17 cellular contexts compared by ENCODE assay signal in genomic region chr2:24253303-24253919, GRCh38.
DNase-seq lines count a peak whose midpoint lies in the region; ATAC-seq and TF ChIP-seq lines count a peak whose summit lies in the region.
"Had no signal": no experiment of that assay in that cellular context is flagged by ENCODE, and none has a peak within 500 bp of the region (broad histone marks: within the 10 kb centered on the region; RNA-seq: fewer than 3 reads in every experiment).

No MANE protein-coding gene starts in this region.

- H3K9me3 ChIP-seq in breast epithelium (no peaks in the 10 kb centered on the region), suprapubic skin (no peaks in the 10 kb centered on the region)
- H3K9me3 ChIP-seq: adrenal gland, Peyer's patch, testis had no signal

- H3K4me3 ChIP-seq in breast epithelium (no peak overlapping the region), foreskin fibroblast (ENCODE audit: low read depth in 1 of 2, low read length in 2 of 2) (no peak overlapping the region), suprapubic skin (no peak overlapping the region)
- H3K4me3 ChIP-seq: adrenal gland, Peyer's patch, testis had no signal

- peak; percentile 38 for DNase-seq in MCF 10A (ENCODE audit: unreplicated experiment)
- no peak for DNase-seq in breast epithelium (ENCODE audit: low spot score in 2 of 2)
- DNase-seq in WTC11 (ENCODE audit: low spot score), result no peak
- DNase-seq in foreskin fibroblast, result peak; percentile 50 to 72
- peak; percentile 71 for DNase-seq in superior temporal gyrus (ENCODE audit: extremely low spot score)
- no peak for DNase-seq in suprapubic skin (ENCODE audit: low spot score in 2 of 2)
- no peak for DNase-seq in DMS153 treated with DMSO at 0.1 percent for 48 hours (lab: John Stamatoyannopoulos, UW; ENCODE audit: unreplicated experiment)
- DNase-seq: activated CD4-positive, alpha-beta T cell treated with anti-CD3 and anti-CD28 coated beads for 48 hours; activated T-cell treated with anti-CD3 and anti-CD28 coated beads, Interleukin-2, amount 50 U/mL, for 24 hours; adrenal gland; cortex of kidney; DND-41; NCI-H1417 treated with DMSO at 0.1 percent for 48 hours; NCI-H510A; Peyer's patch; testis had no signal

- TF ChIP-seq POLR2A in breast epithelium (IDR thresholded peaks at IDR 0.05), result no peak
- no peak for TF ChIP-seq POLR2A in suprapubic skin (IDR thresholded peaks at IDR 0.05)

- H3K9me3 Mint-ChIP-seq in MCF 10A (ENCODE audit: unreplicated experiment), result no peaks in the 10 kb centered on the region
- no peaks in the 10 kb centered on the region for H3K9me3 Mint-ChIP-seq in WTC11
- H3K9me3 Mint-ChIP-seq: activated T-cell treated with anti-CD3 and anti-CD28 coated beads, Interleukin-2, amount 50 U/mL, for 24 hours had no signal

- H3K27ac Mint-ChIP-seq in MCF 10A (ENCODE audit: low read depth, unreplicated experiment) (no peak overlapping the region), WTC11 (peak overlapping the region; percentile 2; the same call in 1 of the 2 replicates)
- H3K27ac Mint-ChIP-seq: activated T-cell treated with anti-CD3 and anti-CD28 coated beads, Interleukin-2, amount 50 U/mL, for 24 hours had no signal

- H3K27me3 Mint-ChIP-seq in MCF 10A (ENCODE audit: insufficient read depth, unreplicated experiment) (no peaks in the 10 kb centered on the region), WTC11 (ENCODE audit: low read depth) (no peaks in the 10 kb centered on the region)
- H3K27me3 Mint-ChIP-seq: activated T-cell treated with anti-CD3 and anti-CD28 coated beads, Interleukin-2, amount 50 U/mL, for 24 hours had no signal

- H3K4me3 Mint-ChIP-seq in MCF 10A (ENCODE audit: unreplicated experiment) (no peak overlapping the region), WTC11 (no peak overlapping the region)
- H3K4me3 Mint-ChIP-seq: activated T-cell treated with anti-CD3 and anti-CD28 coated beads, Interleukin-2, amount 50 U/mL, for 24 hours had no signal

- H3K4me1 ChIP-seq in breast epithelium (no peaks in the 10 kb centered on the region), suprapubic skin (no peaks in the 10 kb centered on the region)
- H3K4me1 ChIP-seq: adrenal gland, Peyer's patch, testis had no signal

- H3K36me3 ChIP-seq in breast epithelium, result no peaks in the 10 kb centered on the region
- peaks cover 48% of the 10 kb centered on the region for H3K36me3 ChIP-seq in suprapubic skin

- intact Hi-C loops in MCF 10A (cut with micrococcal nuclease), result no loop called here
- intact Hi-C loops in breast epithelium (cut with DNase I; ENCODE audit: low total_unique reads), result no loop called here

- no TSS peak for BruUV-seq in MCF 10A (replicated peaks; lab: Mats Ljungman, UMichigan)

- H3K27me3 ChIP-seq in breast epithelium (no peaks in the 10 kb centered on the region), suprapubic skin (no peaks in the 10 kb centered on the region)
- H3K27me3 ChIP-seq: adrenal gland, Peyer's patch, testis had no signal

- H3K4me1 Mint-ChIP-seq in MCF 10A (ENCODE audit: insufficient read depth, unreplicated experiment), result peaks cover 6% of the 10 kb centered on the region
- H3K4me1 Mint-ChIP-seq in WTC11, result peaks cover 4% of the 10 kb centered on the region; the same call in 1 of the 2 replicates

- POLR2A ChIA-PET in MCF 10A (lab: Yijun Ruan, JAX) (no interaction called here), WTC11 (lab: Charles Lee) (no interaction called here)

- TF ChIP-seq CTCF in MCF 10A (IDR thresholded peaks at IDR 0.05; ENCODE audit: unreplicated experiment), result no peak
- TF ChIP-seq CTCF in breast epithelium (IDR thresholded peaks at IDR 0.05), result no peak
- TF ChIP-seq CTCF in WTC11 (IDR thresholded peaks at IDR 0.05), result no peak
- no peak for TF ChIP-seq CTCF in foreskin fibroblast (IDR thresholded peaks at IDR 0.05; ENCODE audit: low read depth, low read length)
- no peak for TF ChIP-seq CTCF in suprapubic skin (IDR thresholded peaks at IDR 0.05)

- 94% methylated on average over 6 of the region's 6 CpGs for WGBS in suprapubic skin

- CTCF ChIA-PET in MCF 10A (lab: Yijun Ruan, JAX), result interaction anchor here (0.5 to 0.6 kb wide), 2 partner anchors 61 to 507 kb away, joined by 3 to 4 read pairs; no protein-coding TSS in a partner anchor
- CTCF ChIA-PET in WTC11 (lab: Charles Lee), result no interaction called here

- ATAC-seq in WTC11, result no peak
- no peak for ATAC-seq in GM19324 (IDR thresholded peaks at IDR 0.05; ENCODE audit: low FRiP score, unreplicated experiment)

- peaks cover 44% of the 10 kb centered on the region for H3K36me3 Mint-ChIP-seq in MCF 10A (ENCODE audit: insufficient read depth, unreplicated experiment)
- no peaks in the 10 kb centered on the region; the same call in 1 of the 2 replicates for H3K36me3 Mint-ChIP-seq in WTC11

- H3K27ac ChIP-seq in breast epithelium (no peak overlapping the region), suprapubic skin (no peak overlapping the region)
- H3K27ac ChIP-seq: adrenal gland, Peyer's patch, testis had no signal

- TF ChIP-seq EP300 in suprapubic skin (IDR thresholded peaks at IDR 0.05), result no peak

TF ChIP-seq in WTC11, 78 proteins besides CTCF, POLR2A, EP300 and RAD21:
- no peak for TF ChIP-seq NFATC4 (CRISPR knock-in tag; IDR thresholded peaks at IDR 0.05)
- no peak for TF ChIP-seq KAT7 (CRISPR knock-in tag; IDR thresholded peaks at IDR 0.05; ENCODE audit: borderline replicate concordance)
- TF ChIP-seq GRHL2 (CRISPR knock-in tag; IDR thresholded peaks at IDR 0.05; ENCODE audit: insufficient replicate concordance, severe bottlenecking), result no peak
- TF ChIP-seq, protein P1, sequence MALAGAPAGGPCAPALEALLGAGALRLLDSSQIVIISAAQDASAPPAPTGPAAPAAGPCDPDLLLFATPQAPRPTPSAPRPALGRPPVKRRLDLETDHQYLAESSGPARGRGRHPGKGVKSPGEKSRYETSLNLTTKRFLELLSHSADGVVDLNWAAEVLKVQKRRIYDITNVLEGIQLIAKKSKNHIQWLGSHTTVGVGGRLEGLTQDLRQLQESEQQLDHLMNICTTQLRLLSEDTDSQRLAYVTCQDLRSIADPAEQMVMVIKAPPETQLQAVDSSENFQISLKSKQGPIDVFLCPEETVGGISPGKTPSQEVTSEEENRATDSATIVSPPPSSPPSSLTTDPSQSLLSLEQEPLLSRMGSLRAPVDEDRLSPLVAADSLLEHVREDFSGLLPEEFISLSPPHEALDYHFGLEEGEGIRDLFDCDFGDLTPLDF (CRISPR knock-in tag; IDR thresholded peaks at IDR 0.05), result no peak
- no peak for TF ChIP-seq ZNF281 (CRISPR knock-in tag; IDR thresholded peaks at IDR 0.05)
- no peak for TF ChIP-seq NR1H2 (CRISPR knock-in tag; IDR thresholded peaks at IDR 0.05)
- no peak for TF ChIP-seq ZNF232 (CRISPR knock-in tag; IDR thresholded peaks at IDR 0.05)
- TF ChIP-seq FOXJ3 (CRISPR knock-in tag; IDR thresholded peaks at IDR 0.05; ENCODE audit: borderline replicate concordance), result no peak
- no peak for TF ChIP-seq HMGA2 (CRISPR knock-in tag; IDR thresholded peaks at IDR 0.05)
- no peak for TF ChIP-seq USF1 (CRISPR knock-in tag; IDR thresholded peaks at IDR 0.05)
- TF ChIP-seq RORB (CRISPR knock-in tag; IDR thresholded peaks at IDR 0.05), result no peak
- TF ChIP-seq NFYB (CRISPR knock-in tag; conservative IDR thresholded peaks at IDR 0.05; ENCODE audit: low read depth), result no peak
- no peak for TF ChIP-seq ZNF317 (CRISPR knock-in tag; IDR thresholded peaks at IDR 0.05; ENCODE audit: borderline replicate concordance, low read depth)
- TF ChIP-seq, protein P2, sequence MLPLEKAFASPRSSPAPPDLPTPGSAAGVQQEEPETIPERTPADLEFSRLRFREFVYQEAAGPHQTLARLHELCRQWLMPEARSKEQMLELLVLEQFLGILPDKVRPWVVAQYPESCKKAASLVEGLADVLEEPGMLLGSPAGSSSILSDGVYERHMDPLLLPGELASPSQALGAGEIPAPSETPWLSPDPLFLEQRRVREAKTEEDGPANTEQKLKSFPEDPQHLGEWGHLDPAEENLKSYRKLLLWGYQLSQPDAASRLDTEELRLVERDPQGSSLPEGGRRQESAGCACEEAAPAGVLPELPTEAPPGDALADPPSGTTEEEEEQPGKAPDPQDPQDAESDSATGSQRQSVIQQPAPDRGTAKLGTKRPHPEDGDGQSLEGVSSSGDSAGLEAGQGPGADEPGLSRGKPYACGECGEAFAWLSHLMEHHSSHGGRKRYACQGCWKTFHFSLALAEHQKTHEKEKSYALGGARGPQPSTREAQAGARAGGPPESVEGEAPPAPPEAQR (CRISPR knock-in tag; IDR thresholded peaks at IDR 0.05), result no peak

Comparison
In these comparisons a context has a peak if more than half of its experiments do, and no peak if none do; other contexts are left out.
1. DNase-seq: peak in MCF 10A (single experiment), foreskin fibroblast (2 of 2) and superior temporal gyrus (single experiment); none in breast epithelium (0 of 2), WTC11 (single experiment), suprapubic skin (0 of 2) and DMS153 treated with DMSO at 0.1 percent for 48 hours (single experiment).